1 cellular context compared by ENCODE assay signal in the genomic region with DNA sequence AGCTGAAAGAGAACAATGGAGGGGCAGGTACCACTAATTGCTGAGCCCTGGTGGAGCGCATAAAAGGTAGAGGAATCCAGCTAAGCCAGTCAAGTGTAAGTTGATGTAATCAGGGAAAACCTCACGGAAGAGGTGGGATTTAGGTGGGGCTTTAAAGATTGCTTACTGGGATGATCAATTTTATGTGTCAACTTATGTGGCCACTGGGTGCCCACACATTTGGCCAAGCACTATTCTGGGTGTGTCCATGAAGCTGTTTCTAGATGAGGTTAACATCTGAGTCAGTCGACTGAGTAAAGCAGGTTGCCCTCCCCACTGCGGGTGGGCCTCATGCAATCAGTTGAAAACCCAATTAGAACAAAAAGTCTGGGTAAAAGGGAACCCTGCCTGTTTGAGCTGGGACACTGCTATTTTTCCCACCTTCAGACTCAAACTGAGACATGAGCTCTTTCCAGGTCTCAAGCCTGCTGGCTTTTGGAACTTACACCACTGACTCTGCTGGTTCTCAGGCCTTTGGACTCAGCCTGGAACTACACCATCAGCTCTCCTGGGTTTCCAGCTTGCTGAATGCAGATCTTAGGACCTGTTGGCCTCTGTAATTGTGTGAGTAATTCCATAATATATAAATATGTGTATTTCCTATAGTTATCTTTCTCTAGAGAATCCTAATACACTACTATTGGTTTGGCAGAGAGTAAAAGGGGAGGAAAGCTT.
TF ChIP-seq lines count a peak whose summit lies in the region.

No MANE protein-coding gene starts in this region.

TF ChIP-seq in WTC11, 78 proteins besides CTCF, POLR2A, EP300 and RAD21 (continued from another document):
- TF ChIP-seq, protein P1, sequence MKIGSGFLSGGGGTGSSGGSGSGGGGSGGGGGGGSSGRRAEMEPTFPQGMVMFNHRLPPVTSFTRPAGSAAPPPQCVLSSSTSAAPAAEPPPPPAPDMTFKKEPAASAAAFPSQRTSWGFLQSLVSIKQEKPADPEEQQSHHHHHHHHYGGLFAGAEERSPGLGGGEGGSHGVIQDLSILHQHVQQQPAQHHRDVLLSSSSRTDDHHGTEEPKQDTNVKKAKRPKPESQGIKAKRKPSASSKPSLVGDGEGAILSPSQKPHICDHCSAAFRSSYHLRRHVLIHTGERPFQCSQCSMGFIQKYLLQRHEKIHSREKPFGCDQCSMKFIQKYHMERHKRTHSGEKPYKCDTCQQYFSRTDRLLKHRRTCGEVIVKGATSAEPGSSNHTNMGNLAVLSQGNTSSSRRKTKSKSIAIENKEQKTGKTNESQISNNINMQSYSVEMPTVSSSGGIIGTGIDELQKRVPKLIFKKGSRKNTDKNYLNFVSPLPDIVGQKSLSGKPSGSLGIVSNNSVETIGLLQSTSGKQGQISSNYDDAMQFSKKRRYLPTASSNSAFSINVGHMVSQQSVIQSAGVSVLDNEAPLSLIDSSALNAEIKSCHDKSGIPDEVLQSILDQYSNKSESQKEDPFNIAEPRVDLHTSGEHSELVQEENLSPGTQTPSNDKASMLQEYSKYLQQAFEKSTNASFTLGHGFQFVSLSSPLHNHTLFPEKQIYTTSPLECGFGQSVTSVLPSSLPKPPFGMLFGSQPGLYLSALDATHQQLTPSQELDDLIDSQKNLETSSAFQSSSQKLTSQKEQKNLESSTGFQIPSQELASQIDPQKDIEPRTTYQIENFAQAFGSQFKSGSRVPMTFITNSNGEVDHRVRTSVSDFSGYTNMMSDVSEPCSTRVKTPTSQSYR (CRISPR knock-in tag; IDR thresholded peaks at IDR 0.05) = no peak
- no peak for TF ChIP-seq FOXK1 (CRISPR knock-in tag; IDR thresholded peaks at IDR 0.05)
- TF ChIP-seq, protein P2, sequence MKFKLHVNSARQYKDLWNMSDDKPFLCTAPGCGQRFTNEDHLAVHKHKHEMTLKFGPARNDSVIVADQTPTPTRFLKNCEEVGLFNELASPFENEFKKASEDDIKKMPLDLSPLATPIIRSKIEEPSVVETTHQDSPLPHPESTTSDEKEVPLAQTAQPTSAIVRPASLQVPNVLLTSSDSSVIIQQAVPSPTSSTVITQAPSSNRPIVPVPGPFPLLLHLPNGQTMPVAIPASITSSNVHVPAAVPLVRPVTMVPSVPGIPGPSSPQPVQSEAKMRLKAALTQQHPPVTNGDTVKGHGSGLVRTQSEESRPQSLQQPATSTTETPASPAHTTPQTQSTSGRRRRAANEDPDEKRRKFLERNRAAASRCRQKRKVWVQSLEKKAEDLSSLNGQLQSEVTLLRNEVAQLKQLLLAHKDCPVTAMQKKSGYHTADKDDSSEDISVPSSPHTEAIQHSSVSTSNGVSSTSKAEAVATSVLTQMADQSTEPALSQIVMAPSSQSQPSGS (CRISPR knock-in tag; IDR thresholded peaks at IDR 0.05; ENCODE audit: borderline replicate concordance, low read depth) = no peak
- no peak for TF ChIP-seq JUN (CRISPR knock-in tag; IDR thresholded peaks at IDR 0.05)
- TF ChIP-seq, protein P3, sequence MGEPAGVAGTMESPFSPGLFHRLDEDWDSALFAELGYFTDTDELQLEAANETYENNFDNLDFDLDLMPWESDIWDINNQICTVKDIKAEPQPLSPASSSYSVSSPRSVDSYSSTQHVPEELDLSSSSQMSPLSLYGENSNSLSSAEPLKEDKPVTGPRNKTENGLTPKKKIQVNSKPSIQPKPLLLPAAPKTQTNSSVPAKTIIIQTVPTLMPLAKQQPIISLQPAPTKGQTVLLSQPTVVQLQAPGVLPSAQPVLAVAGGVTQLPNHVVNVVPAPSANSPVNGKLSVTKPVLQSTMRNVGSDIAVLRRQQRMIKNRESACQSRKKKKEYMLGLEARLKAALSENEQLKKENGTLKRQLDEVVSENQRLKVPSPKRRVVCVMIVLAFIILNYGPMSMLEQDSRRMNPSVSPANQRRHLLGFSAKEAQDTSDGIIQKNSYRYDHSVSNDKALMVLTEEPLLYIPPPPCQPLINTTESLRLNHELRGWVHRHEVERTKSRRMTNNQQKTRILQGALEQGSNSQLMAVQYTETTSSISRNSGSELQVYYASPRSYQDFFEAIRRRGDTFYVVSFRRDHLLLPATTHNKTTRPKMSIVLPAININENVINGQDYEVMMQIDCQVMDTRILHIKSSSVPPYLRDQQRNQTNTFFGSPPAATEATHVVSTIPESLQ (CRISPR knock-in tag; IDR thresholded peaks at IDR 0.05) = no peak
- TF ChIP-seq CREM (CRISPR knock-in tag; IDR thresholded peaks at IDR 0.05) = no peak
- TF ChIP-seq SP1 (CRISPR knock-in tag; conservative IDR thresholded peaks at IDR 0.05) = no peak
- no peak for TF ChIP-seq GRHL2 (CRISPR knock-in tag; IDR thresholded peaks at IDR 0.05; ENCODE audit: insufficient replicate concordance, severe bottlenecking)
- TF ChIP-seq, protein P4, sequence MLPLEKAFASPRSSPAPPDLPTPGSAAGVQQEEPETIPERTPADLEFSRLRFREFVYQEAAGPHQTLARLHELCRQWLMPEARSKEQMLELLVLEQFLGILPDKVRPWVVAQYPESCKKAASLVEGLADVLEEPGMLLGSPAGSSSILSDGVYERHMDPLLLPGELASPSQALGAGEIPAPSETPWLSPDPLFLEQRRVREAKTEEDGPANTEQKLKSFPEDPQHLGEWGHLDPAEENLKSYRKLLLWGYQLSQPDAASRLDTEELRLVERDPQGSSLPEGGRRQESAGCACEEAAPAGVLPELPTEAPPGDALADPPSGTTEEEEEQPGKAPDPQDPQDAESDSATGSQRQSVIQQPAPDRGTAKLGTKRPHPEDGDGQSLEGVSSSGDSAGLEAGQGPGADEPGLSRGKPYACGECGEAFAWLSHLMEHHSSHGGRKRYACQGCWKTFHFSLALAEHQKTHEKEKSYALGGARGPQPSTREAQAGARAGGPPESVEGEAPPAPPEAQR (CRISPR knock-in tag; IDR thresholded peaks at IDR 0.05) = no peak
